In genomic region chr2:233853883-233854240, GRCh38 we compare ENCODE assay signal across 8 cellular contexts. TPM values are rescaled to one million over a fixed set of nuclear protein-coding genes. Genes with fewer than 3 reads are reported as not detected.
DNase-seq lines count a peak whose midpoint lies in the region; ATAC-seq and TF ChIP-seq lines count a peak whose summit lies in the region.

No MANE protein-coding gene starts in this region.

- POLR2A ChIA-PET in CD4-positive, alpha-beta T cell (lab: Charles Lee) = interaction anchor here (1.8 kb wide), 1 partner anchor 14 kb away, joined by 5 read pairs; no protein-coding TSS in a partner anchor
- POLR2A ChIA-PET in GM10248 (lab: Yijun Ruan, JAX) = no interaction called here

- H3K4me3 Mint-ChIP-seq in CD4-positive, alpha-beta T cell = peak overlapping the region; percentile 88
- peak overlapping the region; percentile 88 for H3K4me3 Mint-ChIP-seq in central memory CD8-positive, alpha-beta T cell
- peak overlapping the region; percentile 93 for H3K4me3 Mint-ChIP-seq in natural killer cell

- no peak overlapping the region for H3K27ac ChIP-seq in CD4-positive, alpha-beta T cell (ENCODE audit: low read depth, low read length)
- peak overlapping the region; percentile 58 for H3K27ac ChIP-seq in HUES48 (ENCODE audit: low read depth, low read length)

- peaks cover 9% of the 10 kb centered on the region for H3K27me3 ChIP-seq in CD4-positive, alpha-beta T cell (ENCODE audit: control insufficient read depth, insufficient read depth, low read length)
- no peaks in the 10 kb centered on the region for H3K27me3 ChIP-seq in HUES48 (ENCODE audit: control insufficient read depth, insufficient read depth, low read length)

- peak overlapping the region; percentile 91 for H3K9ac ChIP-seq in HUES48 (ENCODE audit: low read depth, low read length)

- peak; percentile 5 for ATAC-seq in CD4-positive, alpha-beta T cell (ENCODE audit: poor library complexity)
- no peak for ATAC-seq in central memory CD8-positive, alpha-beta T cell (replicated peaks; ENCODE audit: extremely low read depth, poor library complexity, severe bottlenecking)
- ATAC-seq in natural killer cell = no peak

- H3K4me3 ChIP-seq in HUES48 (ENCODE audit: low read depth, low read length) = peak overlapping the region; percentile 99

- H3K27me3 Mint-ChIP-seq in CD4-positive, alpha-beta T cell = peaks cover 16% of the 10 kb centered on the region
- peaks cover 19% of the 10 kb centered on the region for H3K27me3 Mint-ChIP-seq in central memory CD8-positive, alpha-beta T cell
- no peaks in the 10 kb centered on the region for H3K27me3 Mint-ChIP-seq in natural killer cell (ENCODE audit: low read depth in 2 of 2)

- no peak for DNase-seq in CD4-positive, alpha-beta T cell
- DNase-seq in central memory CD8-positive, alpha-beta T cell (ENCODE audit: low spot score in 2 of 2) = no peak
- no peak for DNase-seq in natural killer cell
- no peak for DNase-seq in mucosa of gallbladder (ENCODE audit: low spot score)
- no peak for DNase-seq in GM10248 (ENCODE audit: extremely low spot score)
- no peak for DNase-seq in NCI-H187 (lab: John Stamatoyannopoulos, UW)
- no peak for DNase-seq in DMS153 (lab: John Stamatoyannopoulos, UW)

- no peak overlapping the region for H3K27ac Mint-ChIP-seq in CD4-positive, alpha-beta T cell
- peak overlapping the region; percentile 33 for H3K27ac Mint-ChIP-seq in central memory CD8-positive, alpha-beta T cell (ENCODE audit: low read depth)
- peak overlapping the region; percentile 83 to 90 for H3K27ac Mint-ChIP-seq in natural killer cell

- TF ChIP-seq CTCF in CD4-positive, alpha-beta T cell (IDR thresholded peaks at IDR 0.05) = no peak
- TF ChIP-seq CTCF in natural killer cell (IDR thresholded peaks at IDR 0.05) (no peak), GM10248 (IDR thresholded peaks at IDR 0.05; ENCODE audit: control extremely low read depth, extremely low read depth, low read depth, missing control alignments) (no peak)

- intact Hi-C loops in CD4-positive, alpha-beta T cell (cut with DNase I, micrococcal nuclease) = loop anchor here (2.0 to 10.0 kb wide), 4 partner anchors 15 to 1157 kb away; partner anchors contain the start of genes GIGYF2 (in 1 of the 2) and MSL3B (in 1 of the 2)
- intact Hi-C loops in natural killer cell (cut with micrococcal nuclease) = no loop called here

- peaks cover 44% of the 10 kb centered on the region for H3K36me3 ChIP-seq in HUES48 (ENCODE audit: control insufficient read depth, insufficient read depth, low read length)

- no peaks in the 10 kb centered on the region for H3K36me3 Mint-ChIP-seq in CD4-positive, alpha-beta T cell (ENCODE audit: low read depth)
- H3K36me3 Mint-ChIP-seq in central memory CD8-positive, alpha-beta T cell (ENCODE audit: insufficient read depth) = peaks cover 6% of the 10 kb centered on the region
- no peaks in the 10 kb centered on the region for H3K36me3 Mint-ChIP-seq in natural killer cell

- peaks cover 18% of the 10 kb centered on the region for H3K4me1 ChIP-seq in HUES48 (ENCODE audit: control insufficient read depth, insufficient read depth, low read length)

- no peaks in the 10 kb centered on the region for H3K9me3 ChIP-seq in CD4-positive, alpha-beta T cell (ENCODE audit: control insufficient read depth, low read length)
- H3K9me3 ChIP-seq in HUES48 (ENCODE audit: control insufficient read depth, insufficient read depth, low read length) = no peaks in the 10 kb centered on the region

- H3K4me1 Mint-ChIP-seq in CD4-positive, alpha-beta T cell (ENCODE audit: low read depth) = peaks cover 32% of the 10 kb centered on the region
- peaks cover 14% of the 10 kb centered on the region for H3K4me1 Mint-ChIP-seq in central memory CD8-positive, alpha-beta T cell
- H3K4me1 Mint-ChIP-seq in natural killer cell = peaks cover 20 to 26% of the 10 kb centered on the region in 2 donors

- CTCF ChIA-PET in CD4-positive, alpha-beta T cell (lab: Charles Lee) = no interaction called here
- CTCF ChIA-PET in GM10248 (lab: Yijun Ruan, JAX) = no interaction called here

- H3K9me3 Mint-ChIP-seq in CD4-positive, alpha-beta T cell = no peaks in the 10 kb centered on the region
- H3K9me3 Mint-ChIP-seq in central memory CD8-positive, alpha-beta T cell = no peaks in the 10 kb centered on the region
- H3K9me3 Mint-ChIP-seq in natural killer cell = no peaks in the 10 kb centered on the region

RNA-seq across cellular contexts. Expression of gene HJURP, which starts 0.5 kb away (rescaled TPM):
- under 1 TPM; 0.22 to 0.25 TPM for total RNA-seq in CD4-positive, alpha-beta T cell
- total RNA-seq in natural killer cell = 1 to 10 TPM in 2 of 3 donors, under 1 TPM in 1; 0.87 to 3.2 (median 1.5) TPM
- 1.9 TPM for total RNA-seq in mucosa of gallbladder
